ENCODE assay signal across 8 cellular contexts in the genomic region with DNA sequence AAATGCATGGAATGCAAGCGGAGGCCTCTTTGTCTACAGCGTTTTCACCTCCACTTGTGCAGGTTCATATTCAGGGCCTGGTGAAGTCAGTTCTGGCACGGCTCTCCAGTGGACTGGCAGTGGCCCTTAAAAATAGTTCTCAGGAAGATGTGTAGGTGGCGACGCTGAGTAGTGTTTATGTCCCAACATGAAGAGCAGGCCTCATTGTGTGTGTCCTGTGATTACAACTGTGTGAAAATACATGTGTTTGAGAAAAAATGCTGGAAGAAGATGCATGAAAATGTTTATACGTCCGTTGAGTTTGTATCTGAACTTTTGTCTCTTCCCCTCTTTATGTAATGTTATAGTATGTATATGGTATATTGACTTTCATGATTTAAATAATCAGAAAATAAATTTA. TPM values are rescaled to one million over a fixed set of nuclear protein-coding genes. Genes with fewer than 3 reads are reported as not detected.
DNase-seq lines count a peak whose midpoint lies in the region; ATAC-seq and TF ChIP-seq lines count a peak whose summit lies in the region.

No MANE protein-coding gene starts in this region.

- H3K27ac ChIP-seq in A673 (ENCODE audit: low read depth, low read length, poor library complexity, severe bottlenecking) (no peak overlapping the region), right atrium auricular region (peak overlapping the region; percentile 83 to 88), upper lobe of right lung (no peak overlapping the region), caudate nucleus (ENCODE audit: low read depth, low read length) (no peak overlapping the region)

- no peaks in the 10 kb centered on the region for H3K27me3 ChIP-seq in A673 (replicated peaks; ENCODE audit: insufficient read depth, low read depth, low read length, poor library complexity)
- no peaks in the 10 kb centered on the region for H3K27me3 ChIP-seq in right atrium auricular region
- no peaks in the 10 kb centered on the region for H3K27me3 ChIP-seq in upper lobe of right lung

- no peaks in the 10 kb centered on the region for H3K9me3 ChIP-seq in A673 (ENCODE audit: low read depth, low read length, poor library complexity, severe bottlenecking)
- H3K9me3 ChIP-seq in right atrium auricular region = no peaks in the 10 kb centered on the region
- no peaks in the 10 kb centered on the region for H3K9me3 ChIP-seq in upper lobe of right lung

- CTCF ChIA-PET in A673 (lab: Charles Lee) (interaction anchor here (0.6 kb wide), 1 partner anchor 337 kb away, joined by 8 read pairs; no protein-coding TSS in a partner anchor), GM10248 (lab: Yijun Ruan, JAX) (interaction anchor here (1.1 kb wide), 1 partner anchor 9 kb away, joined by 3 read pairs; no protein-coding TSS in a partner anchor)

- BruUV-seq in A673 (replicated peaks; lab: Mats Ljungman, UMichigan) = no TSS peak

- peaks cover 8% of the 10 kb centered on the region for H3K4me1 ChIP-seq in A673 (ENCODE audit: insufficient read depth, low read length, poor library complexity, severe bottlenecking)
- peaks cover 0 to 46% of the 10 kb centered on the region in 2 donors for H3K4me1 ChIP-seq in right atrium auricular region
- H3K4me1 ChIP-seq in upper lobe of right lung = peaks cover 16% of the 10 kb centered on the region

- H3K36me3 ChIP-seq in A673 (ENCODE audit: insufficient read depth, low read length, poor library complexity, severe bottlenecking) (no peaks in the 10 kb centered on the region), right atrium auricular region (no peaks in the 10 kb centered on the region), upper lobe of right lung (no peaks in the 10 kb centered on the region)

- DNase-seq in A673 (ENCODE audit: low spot score) (peak; percentile 77), GM10248 (ENCODE audit: extremely low spot score) (peak; percentile 56), NCI-H226 (peak; percentile 63), right atrium auricular region (ENCODE audit: low spot score) (no peak), upper lobe of right lung (no peak), caudate nucleus (lab: John Stamatoyannopoulos, UW) (no peak)
- DNase-seq in activated CD4-positive, alpha-beta T cell treated with anti-CD3 and anti-CD28 coated beads, Interleukin-2, amount 50 U/mL, for 4 hours = peak; percentile 15 to 16
- DNase-seq in effector CD4-positive, alpha-beta T cell = no peak

- ATAC-seq in upper lobe of right lung = peak; percentile 73

- TF ChIP-seq CTCF in A673 (conservative IDR thresholded peaks at IDR 0.05; ENCODE audit: low read depth, low read length) = peak; percentile 69
- peak; percentile 17 for TF ChIP-seq CTCF in GM10248 (IDR thresholded peaks at IDR 0.05; ENCODE audit: control extremely low read depth, extremely low read depth, low read depth, missing control alignments)
- TF ChIP-seq CTCF in right atrium auricular region (IDR thresholded peaks at IDR 0.05) = peak in 1 of 2 donors; percentile 45
- peak; percentile 32 for TF ChIP-seq CTCF in upper lobe of right lung (IDR thresholded peaks at IDR 0.05)

- intact Hi-C loops in A673 (cut with micrococcal nuclease; ENCODE audit: unreplicated experiment) (loop anchor here (5.0 kb wide), 1 partner anchor 243 kb away; no protein-coding TSS in a partner anchor), upper lobe of right lung (cut with DNase I) (no loop called here)

- no peak overlapping the region for H3K4me3 ChIP-seq in A673 (ENCODE audit: low read depth, low read length, poor library complexity, severe bottlenecking)
- no peak overlapping the region for H3K4me3 ChIP-seq in right atrium auricular region
- H3K4me3 ChIP-seq in upper lobe of right lung = no peak overlapping the region

- POLR2A ChIA-PET in A673 (lab: Charles Lee; ENCODE audit: low non-redundant PET) = no interaction called here
- POLR2A ChIA-PET in GM10248 (lab: Yijun Ruan, JAX) = no interaction called here

RNA-seq across cellular contexts. Expression of a gene that starts 7.2 kb away (rescaled TPM):
- total RNA-seq in A673 (2021) (not detected in 2 replicates), right atrium auricular region (under 1 TPM; 0.52 to 0.59 TPM), upper lobe of right lung (0.64 TPM)

Comparison
In these comparisons a context has a peak if more than half of its experiments do, and no peak if none do; other contexts are left out.
1. DNase-seq: peak in A673 (single experiment), GM10248 (single experiment), NCI-H226 (single experiment) and activated CD4-positive, alpha-beta T cell treated with anti-CD3 and anti-CD28 coated beads, Interleukin-2, amount 50 U/mL, for 4 hours (2 of 2); none in right atrium auricular region (single experiment), upper lobe of right lung (single experiment), caudate nucleus (0 of 61) and effector CD4-positive, alpha-beta T cell (single experiment).
2. H3K27ac ChIP-seq: peak in right atrium auricular region (2 of 2); none in A673 (single experiment), upper lobe of right lung (single experiment) and caudate nucleus (single experiment).